1 cellular context compared by ENCODE assay signal in genomic region chr19:28574212-28574611, GRCh38.
TF ChIP-seq lines count a peak whose summit lies in the region.

No MANE protein-coding gene starts in this region.

TF ChIP-seq in H1, 55 proteins besides CTCF, POLR2A, EP300 and RAD21:
- TF ChIP-seq KDM5A (IDR thresholded peaks at IDR 0.05; ENCODE audit: low read length) (no peak), NANOG (IDR thresholded peaks at IDR 0.05; ENCODE audit: insufficient read depth, low read depth, low read length, poor library complexity, severe bottlenecking) (no peak), POLR2AphosphoS5 (IDR thresholded peaks at IDR 0.05; ENCODE audit: low read depth, low read length) (no peak), RXRA (IDR thresholded peaks at IDR 0.05; ENCODE audit: insufficient read depth, low read depth, low read length) (no peak), GABPA (IDR thresholded peaks at IDR 0.05; ENCODE audit: borderline replicate concordance, insufficient read depth, low read length) (no peak)
